ENCODE assay signal across 27 cellular contexts in genomic region chr20:46523108-46523507, GRCh38. TPM values are rescaled to one million over a fixed set of nuclear protein-coding genes. Genes with fewer than 3 reads are reported as not detected.
DNase-seq lines count a peak whose midpoint lies in the region; ATAC-seq, FAIRE-seq and TF ChIP-seq lines count a peak whose summit lies in the region.
"Had no signal": no experiment of that assay in that cellular context is flagged by ENCODE, and none has a peak within 500 bp of the region (broad histone marks: within the 10 kb centered on the region; RNA-seq: fewer than 3 reads in every experiment).

No MANE protein-coding gene starts in this region.

- H3K36me3 ChIP-seq in HepG2 (replicated peaks in 1 of 2; ENCODE audit: control insufficient read depth in 1 of 2, insufficient read depth in 2 of 2, low read length in 2 of 2) (no peaks in the 10 kb centered on the region), right lobe of liver (no peaks in the 10 kb centered on the region), hepatocyte (replicated peaks; ENCODE audit: insufficient read depth, low read depth) (no peaks in the 10 kb centered on the region), right atrium auricular region (no peaks in the 10 kb centered on the region), PC-3 (ENCODE audit: low read depth, low read length) (no peaks in the 10 kb centered on the region)
- H3K36me3 ChIP-seq: BE2C; BLaER1 treated with 17β-estradiol and CSF1 and Interleukin-3, amounts not matched to agents 10 nM and 100 nM; HAP-1 had no signal

- TF ChIP-seq RAD21 in HepG2 (CRISPR knock-in tag; IDR thresholded peaks at IDR 0.05), result no peak

- no peaks in the 10 kb centered on the region for H3F3A ChIP-seq in PC-3 (ENCODE audit: low read length, unreplicated experiment)

- H3K27ac ChIP-seq in HepG2 (ENCODE audit: extremely low read length, insufficient read depth, low read length) (no peak overlapping the region), right lobe of liver (no peak overlapping the region), hepatocyte (peak overlapping the region; percentile 7), right atrium auricular region (no peak overlapping the region), PC-3 (ENCODE audit: low read length) (no peak overlapping the region)
- H3K27ac ChIP-seq: A549; BLaER1 treated with 17β-estradiol and CSF1 and Interleukin-3, amounts not matched to agents 10 nM and 100 nM had no signal

- ATAC-seq in HepG2, result peak; percentile 23; the same call in 2 of the 3 replicates
- ATAC-seq in right lobe of liver, result no peak
- ATAC-seq in PC-3, result no peak
- ATAC-seq: A549 had no signal

- no peak overlapping the region for H3K4me3 Mint-ChIP-seq in neural crest cell
- H3K4me3 Mint-ChIP-seq: CD14-positive monocyte; CD4-positive, alpha-beta T cell; CD8-positive, alpha-beta memory T cell; HFFc6 had no signal

- H2AFZ ChIP-seq in HepG2 (ENCODE audit: low read length) (no peak overlapping the region), hepatocyte (no peak overlapping the region), PC-3 (ENCODE audit: low read length) (no peak overlapping the region)

- BruUV-seq in HepG2 (replicated peaks; lab: Mats Ljungman, UMichigan) (no TSS peak), PC-3 (replicated peaks; lab: Mats Ljungman, UMichigan) (no TSS peak)

- peaks cover 60% of the 10 kb centered on the region for H3K27me3 Mint-ChIP-seq in neural crest cell (ENCODE audit: low read depth)

- no peaks in the 10 kb centered on the region for H3K9me3 ChIP-seq in HepG2 (ENCODE audit: low read length)
- H3K9me3 ChIP-seq in right lobe of liver, result no peaks in the 10 kb centered on the region
- H3K9me3 ChIP-seq in hepatocyte (ENCODE audit: low read depth), result no peaks in the 10 kb centered on the region
- no peaks in the 10 kb centered on the region for H3K9me3 ChIP-seq in right atrium auricular region
- H3K9me3 ChIP-seq in PC-3 (ENCODE audit: low read length), result no peaks in the 10 kb centered on the region
- H3K9me3 ChIP-seq: BE2C, HAP-1 had no signal

- H3K27ac Mint-ChIP-seq in neural crest cell (ENCODE audit: unreplicated experiment), result peak overlapping the region; percentile 14
- H3K27ac Mint-ChIP-seq: CD14-positive monocyte; CD4-positive, alpha-beta T cell; CD8-positive, alpha-beta memory T cell; HFFc6 had no signal

- FAIRE-seq in HepG2 (lab: Jason Lieb, UNC), result peak; percentile 47
- FAIRE-seq: A549, GM12891, GM18507, H54 had no signal

- in situ Hi-C loops in HepG2 (cut with HindIII; ENCODE audit: extremely low pct_ligation_motif_present, low pct_unique_long_range_greater_than_20kb), result loop anchor here (5.0 kb wide), 1 partner anchor 159 kb away; no protein-coding TSS in a partner anchor

- H3K4me3 ChIP-seq in HepG2 (replicated peaks in 1 of 3; ENCODE audit: insufficient read depth in 1 of 3, low read depth in 2 of 3, low read length in 3 of 3), result no peak overlapping the region
- H3K4me3 ChIP-seq in right lobe of liver, result no peak overlapping the region
- no peak overlapping the region for H3K4me3 ChIP-seq in hepatocyte
- no peak overlapping the region for H3K4me3 ChIP-seq in right atrium auricular region
- H3K4me3 ChIP-seq in PC-3 (ENCODE audit: low read length), result no peak overlapping the region
- H3K4me3 ChIP-seq: A549; BLaER1 treated with 17β-estradiol and CSF1 and Interleukin-3, amounts not matched to agents 10 nM and 100 nM; HAP-1 had no signal

- peak in 1 of 2 experiments; percentile 37; a peak in 1 of 4 replicates for TF ChIP-seq EP300 in HepG2 (IDR thresholded peaks at IDR 0.05; ENCODE audit: low read depth in 2 of 2, low read length in 2 of 2)
- no peak for TF ChIP-seq EP300 in HepG2 (CRISPR knock-in tag; IDR thresholded peaks at IDR 0.05; ENCODE audit: borderline replicate concordance)

- H3K9me3 Mint-ChIP-seq in neural crest cell, result no peaks in the 10 kb centered on the region
- H3K9me3 Mint-ChIP-seq: CD4-positive, alpha-beta T cell; CD8-positive, alpha-beta memory T cell; HFFc6 had no signal

- WGBS in HepG2 (ENCODE audit: low lambda C conversion rate), result 1% methylated on average over 5 of the region's 5 CpGs
- WGBS in right lobe of liver (ENCODE audit: insufficient coverage, low coverage, low lambda C conversion rate, missing lambda C conversion rate), result 53% methylated on average over 2 of the region's 5 CpGs
- WGBS in hepatocyte (ENCODE audit: low lambda C conversion rate, missing lambda C conversion rate), result 61% methylated on average over 5 of the region's 5 CpGs

- H4K20me1 ChIP-seq in HepG2 (ENCODE audit: insufficient read depth, low read length) (no peaks in the 10 kb centered on the region), hepatocyte (ENCODE audit: insufficient read depth, poor library complexity, severe bottlenecking) (no peaks in the 10 kb centered on the region), PC-3 (ENCODE audit: low read length) (no peaks in the 10 kb centered on the region)
- H4K20me1 ChIP-seq: BLaER1 treated with 17β-estradiol and CSF1 and Interleukin-3, amounts not matched to agents 10 nM and 100 nM had no signal

- H3K36me3 Mint-ChIP-seq in neural crest cell (ENCODE audit: low read depth), result no peaks in the 10 kb centered on the region
- H3K36me3 Mint-ChIP-seq: CD14-positive monocyte; CD8-positive, alpha-beta memory T cell had no signal

- H3K79me2 ChIP-seq in HepG2 (ENCODE audit: insufficient read depth, low read length) (no peaks in the 10 kb centered on the region), hepatocyte (no peaks in the 10 kb centered on the region), PC-3 (ENCODE audit: low read length) (no peaks in the 10 kb centered on the region)

- peak overlapping the region; percentile 20 for H3K4me2 ChIP-seq in HepG2 (ENCODE audit: low read depth, low read length)
- H3K4me2 ChIP-seq in hepatocyte, result no peak overlapping the region
- no peak overlapping the region for H3K4me2 ChIP-seq in PC-3 (ENCODE audit: low read length)
- H3K4me2 ChIP-seq: A549 had no signal

- intact Hi-C loops in HepG2 (cut with micrococcal nuclease; ENCODE audit: unreplicated experiment), result loop anchor here (5.0 kb wide), 2 partner anchors 34 to 224 kb away; no protein-coding TSS in a partner anchor
- intact Hi-C loops in right lobe of liver (cut with DNase I), result no loop called here
- intact Hi-C loops in PC-3 (cut with micrococcal nuclease), result no loop called here

- no peak overlapping the region for H3K9ac ChIP-seq in HepG2 (ENCODE audit: insufficient read depth, low read depth, low read length)
- no peak overlapping the region for H3K9ac ChIP-seq in PC-3 (ENCODE audit: low read length)
- H3K9ac ChIP-seq: BLaER1 treated with 17β-estradiol and CSF1 and Interleukin-3, amounts not matched to agents 10 nM and 100 nM had no signal

- no peaks in the 10 kb centered on the region for H3K27me3 ChIP-seq in HepG2 (ENCODE audit: control insufficient read depth in 1 of 2, insufficient read depth in 2 of 2, low read length in 2 of 2)
- H3K27me3 ChIP-seq in right lobe of liver, result no peaks in the 10 kb centered on the region
- peaks cover 11% of the 10 kb centered on the region for H3K27me3 ChIP-seq in hepatocyte
- H3K27me3 ChIP-seq in right atrium auricular region, result no peaks in the 10 kb centered on the region
- no peaks in the 10 kb centered on the region for H3K27me3 ChIP-seq in PC-3 (ENCODE audit: low read length)
- H3K27me3 ChIP-seq: BE2C; BLaER1 treated with 17β-estradiol and CSF1 and Interleukin-3, amounts not matched to agents 10 nM and 100 nM had no signal

- H3K4me1 ChIP-seq in HepG2 (ENCODE audit: insufficient read depth, low read length) (peaks cover 27% of the 10 kb centered on the region), right lobe of liver (no peaks in the 10 kb centered on the region), hepatocyte (ENCODE audit: insufficient read depth) (no peaks in the 10 kb centered on the region), right atrium auricular region (no peaks in the 10 kb centered on the region), PC-3 (ENCODE audit: insufficient read depth, low read length) (no peaks in the 10 kb centered on the region)
- H3K4me1 ChIP-seq: A549, BE2C, HAP-1 had no signal

- TF ChIP-seq POLR2A in HepG2 (IDR thresholded peaks at IDR 0.05; ENCODE audit: insufficient read depth in 1 of 2, low read depth in 2 of 2, low read length in 2 of 2) (no peak), right lobe of liver (IDR thresholded peaks at IDR 0.05) (no peak)

- H3K9me2 ChIP-seq in hepatocyte (replicated peaks; ENCODE audit: insufficient read depth) (no peaks in the 10 kb centered on the region), PC-3 (replicated peaks; ENCODE audit: low read length) (no peaks in the 10 kb centered on the region)

- DNase-seq in HepG2 (ENCODE audit: low spot score), result peak; percentile 67
- DNase-seq in right lobe of liver, result no peak
- DNase-seq in hepatocyte (ENCODE audit: low spot score), result peak; percentile 64
- no peak for DNase-seq in neural crest cell (ENCODE audit: low read depth, low spot score)
- no peak for DNase-seq in right atrium auricular region (ENCODE audit: low spot score)
- DNase-seq in PC-3, result no peak
- DNase-seq in NCI-H510A treated with DMSO at 0.1 percent for 48 hours (lab: John Stamatoyannopoulos, UW), result no peak
- DNase-seq: 8988T; ACHN; AML-193; BE2C; CD4-positive, alpha-beta T cell; CD8-positive, alpha-beta memory T cell; DMS53; DMS79 treated with DMSO at 0.1 percent for 48 hours; GF-D8; GOT3; HFFc6 had no signal

- no peaks in the 10 kb centered on the region for H3K4me1 Mint-ChIP-seq in neural crest cell
- H3K4me1 Mint-ChIP-seq: CD8-positive, alpha-beta memory T cell had no signal

- CTCF ChIA-PET in HepG2 (lab: Yijun Ruan, JAX; ENCODE audit: low intra/inter-chr PET ratio, low total read pairs) (interaction anchor here (1.2 to 4.9 kb wide), 2 partner anchors 158 to 176 kb away, joined by 3 to 61 read pairs; no protein-coding TSS in a partner anchor), PC-3 (lab: Charles Lee) (interaction anchor here (0.6 kb wide), 1 partner anchor 224 kb away, joined by 3 read pairs; no protein-coding TSS in a partner anchor)

- POLR2A ChIA-PET in HepG2 (lab: Yijun Ruan, JAX) (interaction anchor here (1.0 to 2.3 kb wide), 15 partner anchors 12 to 798 kb away, joined by 3 to 8 read pairs (median 4); partner anchors contain the start of genes SLC13A3 and TP53RK), PC-3 (lab: Charles Lee; ENCODE audit: unreplicated experiment) (no interaction called here)

- TF ChIP-seq CTCF in HepG2 (CRISPR knock-in tag; IDR thresholded peaks at IDR 0.05) (no peak), right lobe of liver (IDR thresholded peaks at IDR 0.05) (no peak), hepatocyte (IDR thresholded peaks at IDR 0.05; ENCODE audit: poor library complexity) (no peak), neural crest cell (conservative IDR thresholded peaks at IDR 0.05) (no peak), right atrium auricular region (IDR thresholded peaks at IDR 0.05) (no peak), PC-3 (conservative IDR thresholded peaks at IDR 0.05; ENCODE audit: low read depth, low read length) (no peak)

RNA-seq across cellular contexts. Expression of gene ZNF334, which starts 9.7 kb away (rescaled TPM):
- total RNA-seq in HepG2 (2016; rRNA removed; fragmentation: Illumina TruSeq; extraction: Trizol), result 4.8 and 5.3 TPM in 2 replicates
- 0.88 and 1.0 TPM in 2 replicates for total RNA-seq in HepG2 (2016; cell fraction: cytosol; rRNA removed; fragmentation: Illumina TruSeq; extraction: Trizol; ENCODE audit: low read depth)
- total RNA-seq in HepG2 (2016; cell fraction: insoluble cytoplasmic fraction; rRNA removed; fragmentation: Illumina TruSeq; extraction: Trizol), result 4.7 and 5.1 TPM in 2 replicates
- 1.7 and 2.4 TPM in 2 replicates for total RNA-seq in HepG2 (2016; cell fraction: membrane; rRNA removed; fragmentation: Illumina TruSeq; extraction: Trizol)
- total RNA-seq in HepG2 (2016; cell fraction: nucleus; rRNA removed; fragmentation: Illumina TruSeq; extraction: Trizol), result 11.4 and 12.3 TPM in 2 replicates
- polyA plus RNA-seq in HepG2 (2011; rRNA removed), result 6.9 and 7.8 TPM in 2 replicates
- 1.3 and 1.9 TPM in 2 replicates for polyA plus RNA-seq in HepG2 (2011; cell fraction: cytosol; rRNA removed)
- 15.7 and 19.6 TPM in 2 replicates for polyA plus RNA-seq in HepG2 (2011; cell fraction: nucleus; rRNA removed)
- 3.0 and 4.6 TPM in 2 replicates for polyA plus RNA-seq in HepG2 (2012)
- 0.20 and 0.32 TPM in 2 replicates for polyA plus RNA-seq in HepG2 (2016; cell fraction: cytosol; fragmentation: Illumina TruSeq; extraction: Trizol; ENCODE audit: low read depth)
- 4.3 and 4.8 TPM in 2 replicates for polyA plus RNA-seq in HepG2 (2016; cell fraction: insoluble cytoplasmic fraction; fragmentation: Illumina TruSeq; extraction: Trizol; ENCODE audit: low read depth)
- polyA plus RNA-seq in HepG2 (2016; cell fraction: membrane; fragmentation: Illumina TruSeq; extraction: Trizol; ENCODE audit: low read depth), result 0.69 and 0.77 TPM in 2 replicates
- 31.6 and 32.6 TPM in 2 replicates for polyA plus RNA-seq in HepG2 (2016; cell fraction: nucleus; fragmentation: Illumina TruSeq; extraction: Trizol; ENCODE audit: insufficient read depth, low read depth)
- 2.8 TPM in 1 of 2 replicates, not detected in the other for polyA minus RNA-seq in HepG2 (2011; rRNA and poly(A)+ RNA removed; ENCODE audit: low replicate concordance)
- polyA minus RNA-seq in HepG2 (2011; cell fraction: cytosol; rRNA and poly(A)+ RNA removed), result 1.7 and 1.8 TPM in 2 replicates
- polyA minus RNA-seq in HepG2 (2011; cell fraction: nucleus; rRNA and poly(A)+ RNA removed), result 22.5 and 32.0 TPM in 2 replicates
- total RNA-seq in right lobe of liver, result 1 to 10 TPM in 3 of 6 experiments, under 1 TPM in 3; 0.55 to 2.8 (median 1.3) TPM
- total RNA-seq in hepatocyte, result 9.2 and 12.6 TPM in 2 replicates
- polyA plus RNA-seq in hepatocyte, result 6.3 and 8.8 TPM in 2 replicates
- 21.0 and 21.4 TPM in 2 replicates for total RNA-seq in neural crest cell
- 1 to 10 TPM in 1 of 2 donors, under 1 TPM in 1; 0.79 to 1.3 TPM for total RNA-seq in right atrium auricular region
- 0.52 and 0.58 TPM in 2 replicates for total RNA-seq in PC-3 (2014; rRNA removed)
- total RNA-seq: G401 had no signal
- polyA plus RNA-seq: A549; CD14-positive monocyte; CD8-positive, alpha-beta memory T cell had no signal

RNA-seq across cellular contexts. Expression of gene OCSTAMP, which starts 27.3 kb away (rescaled TPM):
- not detected in 2 replicates for total RNA-seq in HepG2 (2016; rRNA removed; fragmentation: Illumina TruSeq; extraction: Trizol)
- not detected in 2 replicates for total RNA-seq in HepG2 (2016; cell fraction: cytosol; rRNA removed; fragmentation: Illumina TruSeq; extraction: Trizol; ENCODE audit: low read depth)
- not detected in 2 replicates for total RNA-seq in HepG2 (2016; cell fraction: insoluble cytoplasmic fraction; rRNA removed; fragmentation: Illumina TruSeq; extraction: Trizol)
- total RNA-seq in HepG2 (2016; cell fraction: membrane; rRNA removed; fragmentation: Illumina TruSeq; extraction: Trizol), result not detected in 2 replicates
- total RNA-seq in HepG2 (2016; cell fraction: nucleus; rRNA removed; fragmentation: Illumina TruSeq; extraction: Trizol), result not detected in 2 replicates
- polyA plus RNA-seq in HepG2 (2011; rRNA removed), result not detected in 2 replicates
- polyA plus RNA-seq in HepG2 (2011; cell fraction: cytosol; rRNA removed), result not detected in 2 replicates
- polyA plus RNA-seq in HepG2 (2011; cell fraction: nucleus; rRNA removed), result not detected in 2 replicates
- polyA plus RNA-seq in HepG2 (2012), result not detected in 2 replicates
- polyA plus RNA-seq in HepG2 (2016; cell fraction: cytosol; fragmentation: Illumina TruSeq; extraction: Trizol; ENCODE audit: low read depth), result not detected in 2 replicates
- polyA plus RNA-seq in HepG2 (2016; cell fraction: insoluble cytoplasmic fraction; fragmentation: Illumina TruSeq; extraction: Trizol; ENCODE audit: low read depth), result not detected in 2 replicates
- not detected in 2 replicates for polyA plus RNA-seq in HepG2 (2016; cell fraction: membrane; fragmentation: Illumina TruSeq; extraction: Trizol; ENCODE audit: low read depth)
- polyA plus RNA-seq in HepG2 (2016; cell fraction: nucleus; fragmentation: Illumina TruSeq; extraction: Trizol; ENCODE audit: insufficient read depth, low read depth), result not detected in 2 replicates
- polyA minus RNA-seq in HepG2 (2011; rRNA and poly(A)+ RNA removed; ENCODE audit: low replicate concordance), result not detected in 2 replicates
- polyA minus RNA-seq in HepG2 (2011; cell fraction: cytosol; rRNA and poly(A)+ RNA removed), result not detected in 2 replicates
- not detected in 2 replicates for polyA minus RNA-seq in HepG2 (2011; cell fraction: nucleus; rRNA and poly(A)+ RNA removed)
- not detected for total RNA-seq in right lobe of liver
- total RNA-seq in hepatocyte, result not detected in 2 replicates
- not detected in 2 replicates for polyA plus RNA-seq in hepatocyte
- total RNA-seq in neural crest cell, result 0.14 and 0.26 TPM in 2 replicates
- not detected for total RNA-seq in right atrium auricular region
- total RNA-seq in PC-3 (2014; rRNA removed), result not detected in 2 replicates
- total RNA-seq: CD4-positive, alpha-beta T cell; CD8-positive, alpha-beta memory T cell; Daoy; G401; HFFc6 had no signal
- polyA plus RNA-seq: A549; CD14-positive monocyte; CD8-positive, alpha-beta memory T cell had no signal

Comparison
In these comparisons a context has a peak if more than half of its experiments do, and no peak if none do; other contexts are left out.
1. DNase-seq: peak in HepG2 (single experiment) and hepatocyte (single experiment); none in right lobe of liver (0 of 3), neural crest cell (single experiment), right atrium auricular region (single experiment), PC-3 (single experiment) and NCI-H510A treated with DMSO at 0.1 percent for 48 hours (single experiment).